8 cellular contexts compared by ENCODE assay signal in genomic region chr10:69409176-69409495, GRCh38. TPM values are rescaled to one million over a fixed set of nuclear protein-coding genes. Genes with fewer than 3 reads are reported as not detected.
DNase-seq lines count a peak whose midpoint lies in the region; ATAC-seq and TF ChIP-seq lines count a peak whose summit lies in the region.

No MANE protein-coding gene starts in this region.

- no peaks in the 10 kb centered on the region for H3K9me3 ChIP-seq in DOHH2 (ENCODE audit: control insufficient read depth, insufficient read depth, low read length)
- no peaks in the 10 kb centered on the region for H3K9me3 ChIP-seq in SU-DHL-6 (ENCODE audit: insufficient read depth, low read length)
- H3K9me3 ChIP-seq in psoas muscle: no peaks in the 10 kb centered on the region

- H3K4me2 ChIP-seq in DOHH2 (ENCODE audit: low read length) (peak overlapping the region; percentile 63), SU-DHL-6 (ENCODE audit: low read depth, low read length, poor library complexity, severe bottlenecking) (peak overlapping the region; percentile 48)

- no peaks in the 10 kb centered on the region for H3K27me3 ChIP-seq in DOHH2 (ENCODE audit: control insufficient read depth, low read length)
- H3K27me3 ChIP-seq in SU-DHL-6 (ENCODE audit: low read length): no peaks in the 10 kb centered on the region
- H3K27me3 ChIP-seq in psoas muscle (ENCODE audit: insufficient read depth in 3 of 3, low read length in 2 of 3): no peaks in the 10 kb centered on the region

- H3K27ac ChIP-seq in DOHH2 (ENCODE audit: low read depth, low read length) (no peak overlapping the region), SU-DHL-6 (ENCODE audit: low read depth, low read length) (no peak overlapping the region), psoas muscle (peak overlapping the region; percentile 92)

- intact Hi-C loops in psoas muscle (cut with DNase I): loop anchor here in 1 of 2 donors (5.0 kb wide), 1 partner anchor 172 kb away; no protein-coding TSS in a partner anchor

- peak overlapping the region; percentile 34 for H3K9ac ChIP-seq in SU-DHL-6 (ENCODE audit: low read length)

- H3K36me3 ChIP-seq in DOHH2 (ENCODE audit: control insufficient read depth, low read length) (no peaks in the 10 kb centered on the region), SU-DHL-6 (ENCODE audit: low read length) (no peaks in the 10 kb centered on the region), psoas muscle (ENCODE audit: insufficient read depth in 1 of 2, low read depth in 1 of 2) (peaks cover 0 to 14% of the 10 kb centered on the region in 2 donors)

- TF ChIP-seq CTCF in DOHH2 (IDR thresholded peaks at IDR 0.05; ENCODE audit: low read depth, low read length, poor library complexity, severe bottlenecking): no peak
- no peak for TF ChIP-seq CTCF in SU-DHL-6 (IDR thresholded peaks at IDR 0.05; ENCODE audit: insufficient read depth, low read length, poor library complexity, severe bottlenecking)
- TF ChIP-seq CTCF in fibroblast of mammary gland (conservative IDR thresholded peaks at IDR 0.05; ENCODE audit: control insufficient read depth, insufficient read depth, low read depth, low read length): no peak
- no peak for TF ChIP-seq CTCF in psoas muscle (IDR thresholded peaks at IDR 0.05)

- 5 to 6% (median 5%) methylated on average over 7 of the region's 7 CpGs for WGBS in psoas muscle, 3 donors

- no peaks in the 10 kb centered on the region for H3K9me2 ChIP-seq in DOHH2 (replicated peaks; ENCODE audit: control insufficient read depth, low read length)
- no peaks in the 10 kb centered on the region for H3K9me2 ChIP-seq in SU-DHL-6 (replicated peaks; ENCODE audit: insufficient read depth, low read length)

- DNase-seq in fibroblast of mammary gland (ENCODE audit: low read depth): no peak
- DNase-seq in psoas muscle: no peak
- DNase-seq in SKM-1 (lab: John Stamatoyannopoulos, UW; ENCODE audit: unreplicated experiment): no peak
- DNase-seq in NCI-H1694 (lab: John Stamatoyannopoulos, UW): no peak
- DNase-seq in NCI-H1105 treated with DMSO at 0.1 percent for 48 hours (lab: John Stamatoyannopoulos, UW): no peak

- H4K20me1 ChIP-seq in DOHH2 (ENCODE audit: control insufficient read depth, insufficient read depth, low read depth, low read length): no peaks in the 10 kb centered on the region
- no peaks in the 10 kb centered on the region for H4K20me1 ChIP-seq in SU-DHL-6 (ENCODE audit: low read depth, low read length)

- H3K79me2 ChIP-seq in DOHH2 (ENCODE audit: control insufficient read depth, low read length): no peaks in the 10 kb centered on the region
- no peaks in the 10 kb centered on the region for H3K79me2 ChIP-seq in SU-DHL-6 (ENCODE audit: insufficient read depth, low read length)

- H3K4me3 ChIP-seq in DOHH2 (ENCODE audit: low read length) (peak overlapping the region; percentile 61), SU-DHL-6 (ENCODE audit: insufficient read depth, low read length, poor library complexity, severe bottlenecking) (peak overlapping the region; percentile 28), fibroblast of mammary gland (ENCODE audit: control insufficient read depth, low read depth, low read length) (peak overlapping the region; percentile 35), psoas muscle (peak overlapping the region; percentile 58)

- ATAC-seq in psoas muscle: no peak
- no peak for ATAC-seq in HG03159 (IDR thresholded peaks at IDR 0.05; ENCODE audit: unreplicated experiment)

- H2AFZ ChIP-seq in SU-DHL-6 (ENCODE audit: low read depth, low read length, severe bottlenecking): peak overlapping the region; percentile 98

- H3K4me1 ChIP-seq in DOHH2 (ENCODE audit: control insufficient read depth, low read length): peaks cover 22% of the 10 kb centered on the region
- peaks cover 21% of the 10 kb centered on the region for H3K4me1 ChIP-seq in psoas muscle

- H3F3A ChIP-seq in DOHH2 (ENCODE audit: control insufficient read depth, insufficient read depth) (no peaks in the 10 kb centered on the region), SU-DHL-6 (ENCODE audit: insufficient read depth) (no peaks in the 10 kb centered on the region; the same call in 1 of the 2 replicates)

RNA-seq across cellular contexts. Expression of gene TACR2, which starts 7.6 kb away (rescaled TPM):
- under 1 TPM; 0.21 to 0.46 (median 0.23) TPM for total RNA-seq in psoas muscle
- polyA plus RNA-seq in psoas muscle: under 1 TPM; 0.25 to 0.61 (median 0.31) TPM

RNA-seq across cellular contexts. Expression of gene TSPAN15, which starts 42.1 kb away (rescaled TPM):
- total RNA-seq in psoas muscle: 10 to 100 TPM in 1 of 4 donors, 1 to 10 TPM in 3; 6.3 to 35.0 (median 8.6) TPM
- polyA plus RNA-seq in psoas muscle: 10 to 100 TPM; 10.7 to 11.7 (median 11.6) TPM
